In genomic region chr16:61678182-61678581, GRCh38 we compare ENCODE assay signal across 23 cellular contexts.
"Had no signal": no experiment of that assay in that cellular context is flagged by ENCODE, and none has a peak within 500 bp of the region (broad histone marks: within the 10 kb centered on the region; RNA-seq: fewer than 3 reads in every experiment).

No MANE protein-coding gene starts in this region.

- ATAC-seq: Panc1, PC-3 had no signal

- H3K27ac ChIP-seq: RWPE1 had no signal

- DNase-seq: IMR-90; Karpas-422; KG1; MM.1S; NCI-H1092 treated with DMSO at 0.1 percent for 48 hours; NCI-H1436; NCI-H187; NCI-H2029; NCI-H2081 treated with DMSO at 0.1 percent for 48 hours; NCI-H2171; NCI-H226; NCI-H446; NCI-H510A; NCI-H524 treated with DMSO at 0.1 percent for 48 hours; NCI-H69; NCI-H774; NK-92 treated with Interleukin-12 subunit alpha and Interleukin-12 subunit beta, amount 100 ng/mL, for 24 hours; PC-3; SHP77; SK-N-SH; SW 1271 had no signal

- H3K9me3 ChIP-seq: SK-N-SH had no signal

- H3K4me2 ChIP-seq: SK-N-SH had no signal

- H3K9ac ChIP-seq: SK-N-SH had no signal
